In the genomic region with DNA sequence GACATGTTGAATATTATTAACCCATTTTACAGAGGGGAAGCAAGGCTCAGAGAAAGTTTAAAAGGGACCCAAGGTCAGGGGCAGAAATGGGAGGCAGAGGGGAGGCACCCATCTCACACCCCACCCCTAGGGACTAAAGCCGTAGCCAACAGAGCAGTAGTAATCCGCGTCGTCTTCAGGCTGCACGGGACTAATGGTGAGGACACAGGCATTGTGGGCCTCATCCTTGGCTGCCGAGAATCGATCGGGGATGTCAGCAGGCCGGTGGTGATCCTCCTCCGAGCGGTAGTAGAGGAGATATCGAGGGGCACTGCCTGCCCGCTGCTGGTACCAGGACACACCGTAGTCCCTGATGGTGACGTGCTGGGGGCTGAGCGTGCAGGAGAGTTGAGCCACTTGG, we compare ENCODE assay signal across 13 cellular contexts. TPM values are rescaled to one million over a fixed set of nuclear protein-coding genes. Genes with fewer than 3 reads are reported as not detected.
DNase-seq lines count a peak whose midpoint lies in the region; FAIRE-seq and TF ChIP-seq lines count a peak whose summit lies in the region.
"Had no signal": no experiment of that assay in that cellular context is flagged by ENCODE, and none has a peak within 500 bp of the region (broad histone marks: within the 10 kb centered on the region; RNA-seq: fewer than 3 reads in every experiment).

No MANE protein-coding gene starts in this region.

- no peak overlapping the region for H2AK5ac ChIP-seq in H9 (ENCODE audit: insufficient read length, low read length)
- no peak overlapping the region for H2AK5ac ChIP-seq in trophoblast cell (ENCODE audit: low read length)

- H3K27me3 ChIP-seq in H9 (ENCODE audit: insufficient read depth, low read length) (no peaks in the 10 kb centered on the region), astrocyte (ENCODE audit: insufficient read depth, low read length) (no peaks in the 10 kb centered on the region), trophoblast cell (ENCODE audit: insufficient read depth, low read length) (no peaks in the 10 kb centered on the region), esophagus squamous epithelium (no peaks in the 10 kb centered on the region), MM.1S (replicated peaks; ENCODE audit: insufficient read depth, low read length) (no peaks in the 10 kb centered on the region)
- H3K27me3 ChIP-seq: stomach had no signal

- no CpG with 5 or more reads among the region's 16 CpGs for WGBS in H9 (ENCODE audit: extremely low coverage, insufficient read length, low lambda C conversion rate)
- WGBS in trophoblast cell (ENCODE audit: extremely low coverage, insufficient coverage, insufficient read length) = no CpG with 5 or more reads among the region's 16 CpGs
- WGBS in esophagus squamous epithelium, 2 donors = 89 to 90% methylated on average over 4 to 9 of the region's 16 CpGs

- H3T11ph ChIP-seq in H9 (ENCODE audit: low read length) = no peak overlapping the region

- H3K27ac Mint-ChIP-seq in T-helper 1 cell treated with Interleukin-12 subunit alpha and Interleukin-12 subunit beta and Interleukin-4 antibody, amounts not matched to agents 30 μg/mL and 1 μg/mL, for 36 hours = no peak overlapping the region
- H3K27ac Mint-ChIP-seq in H9 (no peak overlapping the region), astrocyte (ENCODE audit: unreplicated experiment) (no peak overlapping the region)

- H3K27me3 Mint-ChIP-seq in T-helper 1 cell treated with Interleukin-12 subunit alpha and Interleukin-12 subunit beta and Interleukin-4 antibody, amounts not matched to agents 30 μg/mL and 1 μg/mL, for 36 hours (ENCODE audit: low read depth) = peaks cover 5% of the 10 kb centered on the region
- H3K27me3 Mint-ChIP-seq in H9 (ENCODE audit: low read depth) (peaks cover 8% of the 10 kb centered on the region), astrocyte (ENCODE audit: low read depth, unreplicated experiment) (no peaks in the 10 kb centered on the region)

- H3K4me3 Mint-ChIP-seq in T-helper 1 cell treated with Interleukin-12 subunit alpha and Interleukin-12 subunit beta and Interleukin-4 antibody, amounts not matched to agents 30 μg/mL and 1 μg/mL, for 36 hours = peak overlapping the region; percentile 79
- H3K4me3 Mint-ChIP-seq in H9 (no peak overlapping the region; a peak in 3 of 5 replicates), astrocyte (ENCODE audit: unreplicated experiment) (peak overlapping the region; percentile 60)

- H3K9me2 ChIP-seq in MM.1S (replicated peaks; ENCODE audit: insufficient read depth, low read length) = no peaks in the 10 kb centered on the region

- H3K18ac ChIP-seq in H9 (ENCODE audit: insufficient read length, low read depth, low read length) = no peak overlapping the region
- no peak overlapping the region for H3K18ac ChIP-seq in trophoblast cell (ENCODE audit: low read length)

- peaks cover 3% of the 10 kb centered on the region; the same call in 1 of the 2 replicates for H3F3A ChIP-seq in MM.1S (ENCODE audit: insufficient read depth, low read length)

- H2BK12ac ChIP-seq in H9 (ENCODE audit: insufficient read length, low read depth, low read length) = no peak overlapping the region
- no peak overlapping the region for H2BK12ac ChIP-seq in trophoblast cell (ENCODE audit: low read length)

- H4K8ac ChIP-seq in H9 (replicated peaks; ENCODE audit: insufficient read length, low read depth, low read length) = no peak overlapping the region
- no peak overlapping the region for H4K8ac ChIP-seq in trophoblast cell (ENCODE audit: low read depth, low read length)

- H3K4me2 ChIP-seq in H9 (ENCODE audit: insufficient read depth, insufficient read length, low read length) (no peak overlapping the region), astrocyte (ENCODE audit: low read length) (no peak overlapping the region), trophoblast cell (ENCODE audit: low read length) (no peak overlapping the region), MM.1S (ENCODE audit: low read depth, low read length) (no peak overlapping the region)

- H3K9ac ChIP-seq in H9 (ENCODE audit: extremely low read depth, insufficient read length, low read length) (no peak overlapping the region), astrocyte (ENCODE audit: low read length) (no peak overlapping the region), trophoblast cell (ENCODE audit: low read length) (peak overlapping the region; percentile 5), MM.1S (ENCODE audit: low read length) (no peak overlapping the region)

- H4K20me1 ChIP-seq in H9 (ENCODE audit: control insufficient read depth, insufficient read depth, insufficient read length) (no peaks in the 10 kb centered on the region), astrocyte (ENCODE audit: insufficient read depth, low read length) (peaks cover 6% of the 10 kb centered on the region), MM.1S (ENCODE audit: insufficient read depth, low read length) (no peaks in the 10 kb centered on the region)

- TF ChIP-seq POLR2A in esophagus squamous epithelium (IDR thresholded peaks at IDR 0.05) = no peak

- no peak overlapping the region for H3K27ac ChIP-seq in H9 (ENCODE audit: insufficient read length, low read depth, low read length)
- H3K27ac ChIP-seq in astrocyte (ENCODE audit: low read depth, low read length) = no peak overlapping the region
- H3K27ac ChIP-seq in trophoblast cell (ENCODE audit: low read depth, low read length) = no peak overlapping the region
- no peak overlapping the region for H3K27ac ChIP-seq in esophagus squamous epithelium
- no peak overlapping the region for H3K27ac ChIP-seq in MM.1S (ENCODE audit: low read length)
- H3K27ac ChIP-seq: stomach had no signal

- H4K5ac ChIP-seq in H9 (ENCODE audit: insufficient read length, low read depth, low read length) = no peak overlapping the region

- no peaks in the 10 kb centered on the region for H3K36me3 ChIP-seq in astrocyte (ENCODE audit: insufficient read depth, low read length)
- H3K36me3 ChIP-seq in trophoblast cell (ENCODE audit: control insufficient read depth in 1 of 2, insufficient read depth in 2 of 2, low read length in 2 of 2) = no peaks in the 10 kb centered on the region
- no peaks in the 10 kb centered on the region for H3K36me3 ChIP-seq in esophagus squamous epithelium
- H3K36me3 ChIP-seq in MM.1S (replicated peaks; ENCODE audit: insufficient read depth, low read length) = no peaks in the 10 kb centered on the region
- H3K36me3 ChIP-seq: stomach had no signal

- peaks cover 8% of the 10 kb centered on the region for H3K23me2 ChIP-seq in H9 (ENCODE audit: insufficient read length, low read depth, low read length, poor library complexity, severe bottlenecking)

- H2BK20ac ChIP-seq in H9 (ENCODE audit: low read depth, low read length, poor library complexity, severe bottlenecking) = no peak overlapping the region

- H2BK120ac ChIP-seq in H9 (ENCODE audit: low read depth, low read length, poor library complexity, severe bottlenecking) (no peak overlapping the region), trophoblast cell (ENCODE audit: insufficient read depth, low read length, poor library complexity) (no peak overlapping the region)

- H3K4ac ChIP-seq in H9 (ENCODE audit: low read depth, low read length) (no peak overlapping the region), trophoblast cell (ENCODE audit: low read depth, low read length) (no peak overlapping the region)

- no peak overlapping the region for H2BK5ac ChIP-seq in H9 (ENCODE audit: insufficient read length, low read length)
- H2BK5ac ChIP-seq in trophoblast cell (ENCODE audit: low read depth, low read length, poor library complexity) = no peak overlapping the region

- no peak overlapping the region for H4K12ac ChIP-seq in trophoblast cell (ENCODE audit: low read depth, low read length)

- H3K79me1 ChIP-seq in H9 (ENCODE audit: insufficient read depth, low read depth, low read length, poor library complexity, severe bottlenecking) (no peaks in the 10 kb centered on the region), trophoblast cell (ENCODE audit: low read length) (peaks cover 11% of the 10 kb centered on the region)

- H4K91ac ChIP-seq in H9 (ENCODE audit: insufficient read length, low read depth, low read length) = no peak overlapping the region
- no peak overlapping the region for H4K91ac ChIP-seq in trophoblast cell (ENCODE audit: low read depth, low read length)

- TF ChIP-seq CTCF in H9 (conservative IDR thresholded peaks at IDR 0.05) (no peak), astrocyte (IDR thresholded peaks at IDR 0.05; ENCODE audit: insufficient read depth, low read depth, low read length) (no peak), esophagus squamous epithelium (IDR thresholded peaks at IDR 0.05) (no peak), MM.1S (IDR thresholded peaks at IDR 0.05; ENCODE audit: low read length) (no peak)

- no peak for FAIRE-seq in astrocyte (lab: Jason Lieb, UNC)
- FAIRE-seq: colon had no signal

- no peak overlapping the region for H3K23ac ChIP-seq in H9 (ENCODE audit: insufficient read length, low read depth, low read length)
- H3K23ac ChIP-seq in trophoblast cell (ENCODE audit: low read length) = no peak overlapping the region

- H3K36me3 Mint-ChIP-seq in T-helper 1 cell treated with Interleukin-12 subunit alpha and Interleukin-12 subunit beta and Interleukin-4 antibody, amounts not matched to agents 30 μg/mL and 1 μg/mL, for 36 hours (ENCODE audit: low read depth) = peaks cover 2% of the 10 kb centered on the region
- H3K36me3 Mint-ChIP-seq in H9 (ENCODE audit: insufficient read depth in 1 of 3, low read depth in 3 of 3) (no peaks in the 10 kb centered on the region; a peak in 1 of 7 replicates), astrocyte (ENCODE audit: low read depth, unreplicated experiment) (no peaks in the 10 kb centered on the region)

- H2BK15ac ChIP-seq in H9 (ENCODE audit: low read depth, low read length) = peak overlapping the region; percentile 68; the same call in 1 of the 2 replicates

- H3K14ac ChIP-seq in H9 (ENCODE audit: insufficient read depth, low read length) (no peak overlapping the region; the same call in 1 of the 2 replicates), trophoblast cell (ENCODE audit: low read length) (no peak overlapping the region)

- no peak overlapping the region for H3K56ac ChIP-seq in H9 (ENCODE audit: insufficient read length, low read depth, low read length)

- H2AFZ ChIP-seq in H9 (ENCODE audit: low read length) (no peak overlapping the region), astrocyte (ENCODE audit: low read depth, low read length) (no peak overlapping the region), trophoblast cell (ENCODE audit: insufficient read depth, low read length, poor library complexity) (no peak overlapping the region), MM.1S (ENCODE audit: low read length) (no peak overlapping the region)

- H3K9me3 ChIP-seq in H9 (ENCODE audit: control insufficient read depth, low read depth, low read length) (no peaks in the 10 kb centered on the region), astrocyte (ENCODE audit: insufficient read depth, low read depth, low read length) (no peaks in the 10 kb centered on the region), trophoblast cell (ENCODE audit: insufficient read depth, low read depth, low read length) (peaks cover 3% of the 10 kb centered on the region), esophagus squamous epithelium (no peaks in the 10 kb centered on the region), MM.1S (replicated peaks; ENCODE audit: insufficient read depth, low read length) (no peaks in the 10 kb centered on the region)
- H3K9me3 ChIP-seq: stomach had no signal

- no peaks in the 10 kb centered on the region for H3K79me2 ChIP-seq in H9 (ENCODE audit: insufficient read depth, low read length)
- peaks cover 10% of the 10 kb centered on the region for H3K79me2 ChIP-seq in astrocyte (ENCODE audit: insufficient read depth, low read length)
- peaks cover 6% of the 10 kb centered on the region for H3K79me2 ChIP-seq in trophoblast cell (ENCODE audit: control insufficient read depth, insufficient read depth, low read length, poor library complexity)
- no peaks in the 10 kb centered on the region for H3K79me2 ChIP-seq in MM.1S (ENCODE audit: low read length)

- H3K4me1 Mint-ChIP-seq in T-helper 1 cell treated with Interleukin-12 subunit alpha and Interleukin-12 subunit beta and Interleukin-4 antibody, amounts not matched to agents 30 μg/mL and 1 μg/mL, for 36 hours (ENCODE audit: low read depth) = peaks cover 15% of the 10 kb centered on the region
- peaks cover 19 to 47% of the 10 kb centered on the region in 2 experiments for H3K4me1 Mint-ChIP-seq in H9
- peaks cover 4% of the 10 kb centered on the region for H3K4me1 Mint-ChIP-seq in astrocyte (ENCODE audit: low read depth, unreplicated experiment)

- no peak for DNase-seq in T-helper 1 cell
- DNase-seq in H9 = no peak
- no peak for DNase-seq in astrocyte (ENCODE audit: low read depth)
- DNase-seq in trophoblast cell = no peak
- DNase-seq in DMS79 treated with DMSO at 0.1 percent for 48 hours (lab: John Stamatoyannopoulos, UW) = no peak
- no peak for DNase-seq in esophagus squamous epithelium (lab: John Stamatoyannopoulos, UW)
- DNase-seq in MM.1S = no peak
- DNase-seq: NCI-H1930, stomach had no signal

- H3K9me3 Mint-ChIP-seq in T-helper 1 cell treated with Interleukin-12 subunit alpha and Interleukin-12 subunit beta and Interleukin-4 antibody, amounts not matched to agents 30 μg/mL and 1 μg/mL, for 36 hours = no peaks in the 10 kb centered on the region
- H3K9me3 Mint-ChIP-seq in H9 = no peaks in the 10 kb centered on the region; a peak in 1 of 5 replicates
- no peaks in the 10 kb centered on the region for H3K9me3 Mint-ChIP-seq in astrocyte (ENCODE audit: unreplicated experiment)

- intact Hi-C loops in esophagus squamous epithelium (cut with DNase I) = no loop called here

- H3K4me1 ChIP-seq in H9 (ENCODE audit: insufficient read depth, low read length) = no peaks in the 10 kb centered on the region; the same call in 1 of the 2 replicates
- H3K4me1 ChIP-seq in astrocyte (ENCODE audit: insufficient read depth, low read length) = peaks cover 3% of the 10 kb centered on the region
- peaks cover 2 to 7% of the 10 kb centered on the region in 2 experiments for H3K4me1 ChIP-seq in trophoblast cell (ENCODE audit: control insufficient read depth in 1 of 2, insufficient read depth in 2 of 2, low read length in 2 of 2)
- peaks cover 0 to 33% (median 7%) of the 10 kb centered on the region in 3 donors for H3K4me1 ChIP-seq in esophagus squamous epithelium
- H3K4me1 ChIP-seq in MM.1S (ENCODE audit: low read length) = peaks cover 5% of the 10 kb centered on the region; the same call in 1 of the 2 replicates

- H3K4me3 ChIP-seq in astrocyte (ENCODE audit: insufficient read depth, low read depth, low read length) (no peak overlapping the region), trophoblast cell (ENCODE audit: low read depth, low read length) (peak overlapping the region; percentile 18), esophagus squamous epithelium (no peak overlapping the region), MM.1S (ENCODE audit: low read length) (no peak overlapping the region)
- H3K4me3 ChIP-seq: stomach had no signal

RNA-seq across cellular contexts. Expression of a gene that starts 1.5 kb away (rescaled TPM):
- total RNA-seq in H9 (2021) = 0.50 TPM in 2 replicates
- total RNA-seq in astrocyte = 0.50 TPM in 1 of 2 replicates, not detected in the other
- 0.19 and 0.37 TPM in 2 replicates for polyA plus RNA-seq in trophoblast cell (2013)
- total RNA-seq in esophagus squamous epithelium = not detected
- total RNA-seq: epithelial cell of proximal tubule, RPMI7951, stomach had no signal

RNA-seq across cellular contexts. Expression of a gene that starts 1.8 kb away (rescaled TPM):
- total RNA-seq in H9 (2021) (3.2 and 3.5 TPM in 2 replicates), astrocyte (8.8 and 10.3 TPM in 2 replicates), esophagus squamous epithelium (1 to 10 TPM in 3 of 4 donors, under 1 TPM in 1; 0.91 to 2.7 (median 1.1) TPM)
- polyA plus RNA-seq in trophoblast cell (2013) = 2.0 TPM in 2 replicates

RNA-seq across cellular contexts. Expression of a gene that starts 10.0 kb away (rescaled TPM):
- total RNA-seq in H9 (2021) (0.81 and 1.8 TPM in 2 replicates), astrocyte (0.38 and 0.39 TPM in 2 replicates), esophagus squamous epithelium (not detected)
- polyA plus RNA-seq in trophoblast cell (2013) = 0.01 and 0.06 TPM in 2 replicates
- total RNA-seq: RPMI7951, stomach had no signal

RNA-seq across cellular contexts. Expression of a gene that starts 15.0 kb away (rescaled TPM):
- total RNA-seq in H9 (2021) (47.5 and 53.7 TPM in 2 replicates), astrocyte (60.9 and 70.5 TPM in 2 replicates), esophagus squamous epithelium (10 to 100 TPM in 2 of 4 donors, 1 to 10 TPM in 2; 7.7 to 13.9 (median 10.4) TPM)
- polyA plus RNA-seq in trophoblast cell (2013) = 50.2 and 52.6 TPM in 2 replicates

RNA-seq across cellular contexts. Expression of a gene that starts 19.9 kb away (rescaled TPM):
- total RNA-seq in H9 (2021) (4.9 and 5.3 TPM in 2 replicates), astrocyte (12.2 and 23.7 TPM in 2 replicates), esophagus squamous epithelium (1 to 10 TPM in 2 of 4 donors, under 1 TPM in 2; 0.34 to 1.6 (median 1.1) TPM)
- 3.2 and 3.6 TPM in 2 replicates for polyA plus RNA-seq in trophoblast cell (2013)

Comparison
In these comparisons a context has a peak if more than half of its experiments do, and no peak if none do; other contexts are left out.
1. H3K4me3 Mint-ChIP-seq: peak in T-helper 1 cell treated with Interleukin-12 subunit alpha and Interleukin-12 subunit beta and Interleukin-4 antibody, amounts not matched to agents 30 μg/mL and 1 μg/mL, for 36 hours (single experiment) and astrocyte (single experiment); none in H9 (0 of 2).